8 cellular contexts compared by ENCODE assay signal in the genomic region with DNA sequence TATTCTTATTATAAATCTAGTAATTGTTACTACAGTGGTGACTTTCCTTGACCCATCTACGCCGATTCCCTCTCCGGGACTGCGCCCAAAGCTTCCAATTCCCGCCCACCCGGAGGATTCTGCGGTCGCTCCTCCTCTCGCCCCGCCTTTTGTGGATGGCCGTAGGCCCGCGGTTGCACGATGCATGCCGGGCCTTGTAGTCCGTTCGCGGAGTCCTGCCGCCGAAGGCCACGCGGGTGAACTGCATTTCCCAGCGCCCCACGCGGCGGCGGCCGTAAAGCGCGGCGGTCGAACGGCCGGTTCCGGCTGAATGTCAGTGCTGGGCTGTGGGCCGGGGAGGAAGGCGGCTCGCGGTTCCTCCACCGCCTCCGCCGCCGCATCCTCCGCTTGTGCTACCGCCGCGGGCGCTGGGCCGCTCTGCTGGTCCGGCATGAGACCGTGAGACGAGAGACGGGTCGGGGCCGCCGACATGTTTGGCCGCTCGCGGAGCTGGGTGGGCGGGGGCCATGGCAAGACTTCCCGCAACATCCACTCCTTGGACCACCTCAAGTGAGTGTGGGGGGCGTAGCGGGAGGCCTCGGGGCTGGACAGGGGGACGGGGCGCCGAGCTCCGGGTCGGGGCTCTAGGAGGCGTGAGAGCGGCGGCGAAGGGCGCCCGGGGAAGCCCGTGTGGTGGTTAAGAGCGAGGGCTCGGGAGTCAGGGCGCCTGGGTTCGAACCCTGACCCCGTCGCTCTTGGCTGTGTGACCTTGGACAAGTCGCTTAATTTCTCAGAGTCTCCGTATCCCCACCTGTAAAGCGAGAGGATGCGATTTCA. TPM values are rescaled to one million over a fixed set of nuclear protein-coding genes. Genes with fewer than 3 reads are reported as not detected.
DNase-seq lines count a peak whose midpoint lies in the region; ATAC-seq and TF ChIP-seq lines count a peak whose summit lies in the region.

A gene with protein sequence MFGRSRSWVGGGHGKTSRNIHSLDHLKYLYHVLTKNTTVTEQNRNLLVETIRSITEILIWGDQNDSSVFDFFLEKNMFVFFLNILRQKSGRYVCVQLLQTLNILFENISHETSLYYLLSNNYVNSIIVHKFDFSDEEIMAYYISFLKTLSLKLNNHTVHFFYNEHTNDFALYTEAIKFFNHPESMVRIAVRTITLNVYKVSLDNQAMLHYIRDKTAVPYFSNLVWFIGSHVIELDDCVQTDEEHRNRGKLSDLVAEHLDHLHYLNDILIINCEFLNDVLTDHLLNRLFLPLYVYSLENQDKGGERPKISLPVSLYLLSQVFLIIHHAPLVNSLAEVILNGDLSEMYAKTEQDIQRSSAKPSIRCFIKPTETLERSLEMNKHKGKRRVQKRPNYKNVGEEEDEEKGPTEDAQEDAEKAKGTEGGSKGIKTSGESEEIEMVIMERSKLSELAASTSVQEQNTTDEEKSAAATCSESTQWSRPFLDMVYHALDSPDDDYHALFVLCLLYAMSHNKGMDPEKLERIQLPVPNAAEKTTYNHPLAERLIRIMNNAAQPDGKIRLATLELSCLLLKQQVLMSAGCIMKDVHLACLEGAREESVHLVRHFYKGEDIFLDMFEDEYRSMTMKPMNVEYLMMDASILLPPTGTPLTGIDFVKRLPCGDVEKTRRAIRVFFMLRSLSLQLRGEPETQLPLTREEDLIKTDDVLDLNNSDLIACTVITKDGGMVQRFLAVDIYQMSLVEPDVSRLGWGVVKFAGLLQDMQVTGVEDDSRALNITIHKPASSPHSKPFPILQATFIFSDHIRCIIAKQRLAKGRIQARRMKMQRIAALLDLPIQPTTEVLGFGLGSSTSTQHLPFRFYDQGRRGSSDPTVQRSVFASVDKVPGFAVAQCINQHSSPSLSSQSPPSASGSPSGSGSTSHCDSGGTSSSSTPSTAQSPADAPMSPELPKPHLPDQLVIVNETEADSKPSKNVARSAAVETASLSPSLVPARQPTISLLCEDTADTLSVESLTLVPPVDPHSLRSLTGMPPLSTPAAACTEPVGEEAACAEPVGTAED (plus strand): TSS at position 316 of the 816 bp plus-strand sequence. CDS start 154 bp downstream, at position 470.

- H3K4me3 ChIP-seq in prostate gland = peak within 1 kb of the TSS; percentile 83 to 90

- no peaks in the 10 kb centered on the region for H3K27me3 ChIP-seq in prostate gland (replicated peaks; ENCODE audit: insufficient read depth)

- TF ChIP-seq POLR2A in prostate gland (IDR thresholded peaks at IDR 0.05) = peak; percentile 80

- intact Hi-C loops in left ventricle myocardium superior (cut with micrococcal nuclease) (no loop called here), prostate gland (cut with DNase I) (loop anchor here (10.0 kb wide), 1 partner anchor 970 kb away; a partner anchor contains a TSS)

- ATAC-seq in GM18502 (IDR thresholded peaks at IDR 0.05; ENCODE audit: poor library complexity, unreplicated experiment) (peak; percentile 63), HG02943 (IDR thresholded peaks at IDR 0.05; ENCODE audit: low read depth, unreplicated experiment) (peak; percentile 56), left ventricle myocardium superior (peak; percentile 79)

- TF ChIP-seq CTCF in prostate gland (IDR thresholded peaks at IDR 0.05) = peak in 3 of 4 experiments; percentile 17 to 74 (median 61)

- under 1% methylated on average over 64 of the region's 86 CpGs for whole genome bisulfite sequencing in prostate gland

- DNase-seq in NCI-H187 treated with DMSO at 0.1 percent for 48 hours (lab: John Stamatoyannopoulos, UW) (peak; percentile 26), T-helper 2 cell (peak; percentile 90 to 96 (median 94)), anterior cingulate cortex (lab: John Stamatoyannopoulos, UW) (peak; percentile 76 to 99 (median 97)), left ventricle myocardium superior (peak; percentile 99), prostate gland (ENCODE audit: low spot score) (peak; percentile 96), ureter (ENCODE audit: low spot score) (peak; percentile 97)

- H3K27ac ChIP-seq in prostate gland = peak within 1 kb of the TSS; percentile 56 to 81

- peaks cover 15% of the 10 kb centered on the region for H3K4me1 ChIP-seq in prostate gland (replicated peaks)

- no peaks in the 10 kb centered on the region for H3K9me3 ChIP-seq in prostate gland

- no peaks in the 10 kb centered on the region for H3K36me3 ChIP-seq in prostate gland

RNA-seq across cellular contexts. Expression of the gene that starts here (rescaled TPM):
- 20.6 TPM for total RNA-seq in left ventricle myocardium superior
- total RNA-seq in prostate gland = 10 to 100 TPM; 26.1 to 52.2 TPM
- 38.8 TPM for total RNA-seq in ureter

Comparison
In these comparisons a context has a peak if more than half of its experiments do, and no peak if none do; other contexts are left out.
1. Peak in every context shown above with its lines: DNase-seq, ATAC-seq, H3K4me3 ChIP-seq and H3K27ac ChIP-seq.
2. DNase-seq: peak in every context shown above with its lines; median percentile 99 in left ventricle myocardium superior; 97 in anterior cingulate cortex; 97 in ureter; 96 in prostate gland; 94 in T-helper 2 cell; 26 in NCI-H187 treated with DMSO at 0.1 percent for 48 hours.